8 cellular contexts compared by ENCODE assay signal in genomic region chr4:83771113-83771705, GRCh38.
DNase-seq lines count a peak whose midpoint lies in the region; ATAC-seq and TF ChIP-seq lines count a peak whose summit lies in the region.

No MANE protein-coding gene starts in this region.

- CTCF ChIA-PET in MCF 10A (lab: Yijun Ruan, JAX) = interaction anchor here (0.6 to 5.8 kb wide), 41 partner anchors 9 to 895 kb away, joined by 3 to 57 read pairs (median 4); partner anchors contain the start of gene NKX6-1
- CTCF ChIA-PET in CD8-positive, alpha-beta T cell (lab: Charles Lee) = no interaction called here

- TF ChIP-seq CTCF in AG10803 (conservative IDR thresholded peaks at IDR 0.05; ENCODE audit: low read length) = peak; percentile 87
- peak; percentile 79 for TF ChIP-seq CTCF in MCF 10A (IDR thresholded peaks at IDR 0.05; ENCODE audit: unreplicated experiment)
- peak; percentile 91 for TF ChIP-seq CTCF in kidney epithelial cell (IDR thresholded peaks at IDR 0.05; ENCODE audit: insufficient read depth, low read length, poor library complexity, severe bottlenecking)
- TF ChIP-seq CTCF in CD8-positive, alpha-beta T cell (IDR thresholded peaks at IDR 0.05) = no peak

- no peak overlapping the region for H3K27ac Mint-ChIP-seq in MCF 10A (ENCODE audit: low read depth, unreplicated experiment)
- no peak overlapping the region for H3K27ac Mint-ChIP-seq in CD8-positive, alpha-beta T cell

- H3K27me3 Mint-ChIP-seq in MCF 10A (ENCODE audit: insufficient read depth, unreplicated experiment) = peaks cover 37% of the 10 kb centered on the region
- H3K27me3 Mint-ChIP-seq in CD8-positive, alpha-beta T cell (ENCODE audit: low read depth) = peaks cover 3% of the 10 kb centered on the region

- peak; percentile 68 for DNase-seq in AG10803 (ENCODE audit: low read depth)
- DNase-seq in GM19240 (ENCODE audit: insufficient read length, low spot score) = peak; percentile 3
- peak; percentile 30 for DNase-seq in NCI-H1694 treated with DMSO at 0.1 percent for 48 hours (lab: John Stamatoyannopoulos, UW)
- peak; percentile 71 for DNase-seq in MCF 10A (ENCODE audit: unreplicated experiment)
- no peak for DNase-seq in kidney epithelial cell (ENCODE audit: low read depth)
- no peak for DNase-seq in GOT3 (lab: John Stamatoyannopoulos, UW)
- DNase-seq in activated naive CD4-positive, alpha-beta T cell (lab: John Stamatoyannopoulos, UW) = no peak
- no peak for DNase-seq in CD8-positive, alpha-beta T cell

- H3K9me3 ChIP-seq in CD8-positive, alpha-beta T cell (ENCODE audit: low read length) = no peaks in the 10 kb centered on the region

- ATAC-seq in CD8-positive, alpha-beta T cell = no peak

- no peaks in the 10 kb centered on the region for H3K36me3 Mint-ChIP-seq in MCF 10A (ENCODE audit: insufficient read depth, unreplicated experiment)
- no peaks in the 10 kb centered on the region for H3K36me3 Mint-ChIP-seq in CD8-positive, alpha-beta T cell

- H3K4me3 ChIP-seq in AG10803 (ENCODE audit: low read length) = no peak overlapping the region
- H3K4me3 ChIP-seq in kidney epithelial cell (ENCODE audit: low read depth, low read length) = no peak overlapping the region
- no peak overlapping the region for H3K4me3 ChIP-seq in CD8-positive, alpha-beta T cell (ENCODE audit: low read depth, low read length)

- no peaks in the 10 kb centered on the region for H3K9me3 Mint-ChIP-seq in MCF 10A (ENCODE audit: unreplicated experiment)
- no peaks in the 10 kb centered on the region for H3K9me3 Mint-ChIP-seq in CD8-positive, alpha-beta T cell

- H3K27ac ChIP-seq in CD8-positive, alpha-beta T cell (ENCODE audit: low read depth, low read length) = no peak overlapping the region

- POLR2A ChIA-PET in MCF 10A (lab: Yijun Ruan, JAX) = interaction anchor here (0.7 kb wide), 1 partner anchor 191 kb away, joined by 5 read pairs; no protein-coding TSS in a partner anchor
- POLR2A ChIA-PET in CD8-positive, alpha-beta T cell (lab: Charles Lee) = no interaction called here

- no peaks in the 10 kb centered on the region for H3K4me1 ChIP-seq in CD8-positive, alpha-beta T cell (ENCODE audit: insufficient read depth, low read length)

- no peaks in the 10 kb centered on the region for H3K27me3 ChIP-seq in kidney epithelial cell (ENCODE audit: control insufficient read depth, insufficient read depth, low read length)
- peaks cover 3% of the 10 kb centered on the region for H3K27me3 ChIP-seq in CD8-positive, alpha-beta T cell (ENCODE audit: insufficient read depth, low read length)

- H3K4me1 Mint-ChIP-seq in MCF 10A (ENCODE audit: insufficient read depth, unreplicated experiment) = no peaks in the 10 kb centered on the region
- no peaks in the 10 kb centered on the region for H3K4me1 Mint-ChIP-seq in CD8-positive, alpha-beta T cell (ENCODE audit: low read depth)

- intact Hi-C loops in MCF 10A (cut with micrococcal nuclease) = loop anchor here (1.0 to 10.0 kb wide), 4 partner anchors 190 to 733 kb away; no protein-coding TSS in a partner anchor
- intact Hi-C loops in CD8-positive, alpha-beta T cell (cut with DNase I, micrococcal nuclease) = no loop called here

- BruUV-seq in MCF 10A (replicated peaks; lab: Mats Ljungman, UMichigan) = no TSS peak

- no peaks in the 10 kb centered on the region for H3K36me3 ChIP-seq in kidney epithelial cell (ENCODE audit: control insufficient read depth, insufficient read depth, low read length)
- H3K36me3 ChIP-seq in CD8-positive, alpha-beta T cell (ENCODE audit: insufficient read depth, low read length) = no peaks in the 10 kb centered on the region

- H3K4me3 Mint-ChIP-seq in MCF 10A (ENCODE audit: unreplicated experiment) = no peak overlapping the region
- no peak overlapping the region for H3K4me3 Mint-ChIP-seq in CD8-positive, alpha-beta T cell

Comparison
In these comparisons a context has a peak if more than half of its experiments do, and no peak if none do; other contexts are left out.
1. DNase-seq: peak in AG10803 (single experiment), GM19240 (single experiment), NCI-H1694 treated with DMSO at 0.1 percent for 48 hours (single experiment) and MCF 10A (single experiment); none in kidney epithelial cell (single experiment), GOT3 (single experiment), activated naive CD4-positive, alpha-beta T cell (0 of 4) and CD8-positive, alpha-beta T cell (0 of 7).